In the genomic region with DNA sequence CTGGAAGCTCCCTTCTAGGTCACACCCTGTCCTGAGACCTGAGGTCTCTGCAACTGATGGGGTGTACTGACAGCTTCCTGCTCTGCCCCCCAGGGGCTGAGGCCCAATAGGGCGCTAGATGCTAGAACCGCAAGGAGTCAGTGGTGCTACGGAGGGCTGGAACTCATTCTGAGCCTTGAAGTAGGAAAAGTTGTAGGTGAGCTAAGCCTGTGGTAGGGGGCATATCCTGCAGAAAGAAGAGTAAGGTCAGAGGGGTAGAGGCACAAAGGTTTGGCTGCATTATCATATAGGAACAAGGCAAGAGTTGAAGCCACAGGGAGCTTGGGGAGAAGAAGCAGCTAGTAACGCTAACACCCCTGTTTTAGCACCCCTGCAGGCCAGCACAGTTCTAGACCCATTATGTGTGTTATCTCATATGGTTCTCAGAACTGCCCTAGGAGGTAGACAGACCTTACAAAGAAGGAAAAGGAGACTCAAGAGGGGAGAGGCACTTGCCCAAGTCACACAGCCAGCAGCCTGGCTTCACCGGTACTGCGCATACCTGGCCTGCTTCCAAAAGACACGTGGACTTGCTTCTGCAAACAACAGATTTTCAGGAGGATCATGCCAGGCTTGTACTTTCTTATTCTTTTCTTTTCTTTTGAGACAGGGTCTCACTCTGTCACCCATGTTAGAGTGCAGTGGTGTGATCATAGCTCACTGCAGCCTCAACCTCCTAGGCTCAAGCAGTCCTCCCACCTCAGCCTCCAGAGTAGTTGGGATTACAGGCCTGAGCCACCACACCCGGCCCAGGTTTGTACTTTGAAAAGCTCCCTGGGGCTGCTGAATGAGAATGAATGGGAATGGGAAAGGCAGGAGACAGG, we compare ENCODE assay signal across 10 cellular contexts.
DNase-seq lines count a peak whose midpoint lies in the region; ATAC-seq and TF ChIP-seq lines count a peak whose summit lies in the region.
"Had no signal": no experiment of that assay in that cellular context is flagged by ENCODE, and none has a peak within 500 bp of the region (broad histone marks: within the 10 kb centered on the region; RNA-seq: fewer than 3 reads in every experiment).

No MANE protein-coding gene starts in this region.

- CTCF ChIA-PET in CD4-positive, alpha-beta T cell (lab: Charles Lee), result no interaction called here

- TF ChIP-seq EP300 in sigmoid colon (IDR thresholded peaks at IDR 0.05), result no peak

- no peaks in the 10 kb centered on the region for H3K4me1 Mint-ChIP-seq in activated T-helper 1 cell treated with anti-CD3 and anti-CD28 coated beads, Interleukin-12 subunit alpha, Interleukin-12 subunit beta, Interleukin-2, Interleukin-4 antibody, amounts not matched to agents 30 ng/mL and 10 ng/mL and 1 ng/mL, durations not matched to agents 14 hours and 24 hours and 36 hours (ENCODE audit: low read depth)
- H3K4me1 Mint-ChIP-seq in CD4-positive, alpha-beta T cell (ENCODE audit: low read depth), result no peaks in the 10 kb centered on the region

- intact Hi-C loops in activated T-helper 1 cell treated with anti-CD3 and anti-CD28 coated beads, Interleukin-12 subunit alpha, Interleukin-12 subunit beta, Interleukin-2, Interleukin-4 antibody, amounts not matched to agents 30 ng/mL and 10 ng/mL and 1 ng/mL, durations not matched to agents 14 hours and 24 hours and 36 hours (cut with micrococcal nuclease), result no loop called here
- intact Hi-C loops in left ventricle myocardium inferior (cut with micrococcal nuclease) (no loop called here), sigmoid colon (cut with DNase I) (loop anchor here (5.0 kb wide), 1 partner anchor 76 kb away; no protein-coding TSS in a partner anchor)
- intact Hi-C loops in CD4-positive, alpha-beta T cell (cut with DNase I, micrococcal nuclease), result no loop called here

- no peaks in the 10 kb centered on the region for H3K27me3 ChIP-seq in left ventricle myocardium inferior (ENCODE audit: low read depth)
- H3K27me3 ChIP-seq in sigmoid colon, result no peaks in the 10 kb centered on the region
- H3K27me3 ChIP-seq in CD4-positive, alpha-beta T cell (ENCODE audit: control insufficient read depth, insufficient read depth, low read length), result no peaks in the 10 kb centered on the region

- whole genome bisulfite sequencing in sigmoid colon, 2 donors, result 52 to 78% methylated on average over 8 of the region's 8 CpGs

- TF ChIP-seq POLR2A in sigmoid colon (IDR thresholded peaks at IDR 0.05), result no peak

- no peak for TF ChIP-seq CTCF in left ventricle myocardium inferior (IDR thresholded peaks at IDR 0.05; ENCODE audit: borderline replicate concordance)
- no peak for TF ChIP-seq CTCF in sigmoid colon (IDR thresholded peaks at IDR 0.05)
- no peak for TF ChIP-seq CTCF in CD4-positive, alpha-beta T cell (IDR thresholded peaks at IDR 0.05)

- H3K36me3 Mint-ChIP-seq in activated T-helper 1 cell treated with anti-CD3 and anti-CD28 coated beads, Interleukin-12 subunit alpha, Interleukin-12 subunit beta, Interleukin-2, Interleukin-4 antibody, amounts not matched to agents 30 ng/mL and 10 ng/mL and 1 ng/mL, durations not matched to agents 14 hours and 24 hours and 36 hours (ENCODE audit: low read depth), result no peaks in the 10 kb centered on the region
- H3K36me3 Mint-ChIP-seq in CD4-positive, alpha-beta T cell (ENCODE audit: low read depth), result no peaks in the 10 kb centered on the region

- H3K27me3 Mint-ChIP-seq in activated T-helper 1 cell treated with anti-CD3 and anti-CD28 coated beads, Interleukin-12 subunit alpha, Interleukin-12 subunit beta, Interleukin-2, Interleukin-4 antibody, amounts not matched to agents 30 ng/mL and 10 ng/mL and 1 ng/mL, durations not matched to agents 14 hours and 24 hours and 36 hours (ENCODE audit: insufficient read depth), result peaks cover 23% of the 10 kb centered on the region
- peaks cover 9% of the 10 kb centered on the region for H3K27me3 Mint-ChIP-seq in CD4-positive, alpha-beta T cell

- peak overlapping the region; percentile 45 for H3K27ac Mint-ChIP-seq in activated T-helper 1 cell treated with anti-CD3 and anti-CD28 coated beads, Interleukin-12 subunit alpha, Interleukin-12 subunit beta, Interleukin-2, Interleukin-4 antibody, amounts not matched to agents 30 ng/mL and 10 ng/mL and 1 ng/mL, durations not matched to agents 14 hours and 24 hours and 36 hours
- no peak overlapping the region for H3K27ac Mint-ChIP-seq in CD4-positive, alpha-beta T cell

- H3K36me3 ChIP-seq in left ventricle myocardium inferior (no peaks in the 10 kb centered on the region), sigmoid colon (no peaks in the 10 kb centered on the region)

- peaks cover 6% of the 10 kb centered on the region for H3K9me3 ChIP-seq in left ventricle myocardium inferior (replicated peaks)
- H3K9me3 ChIP-seq in sigmoid colon, result peaks cover 0 to 4% (median 0%) of the 10 kb centered on the region in 4 donors
- no peaks in the 10 kb centered on the region for H3K9me3 ChIP-seq in CD4-positive, alpha-beta T cell (ENCODE audit: control insufficient read depth, low read length)

- peak overlapping the region; percentile 85 for H3K27ac ChIP-seq in left ventricle myocardium inferior (replicated peaks)
- H3K27ac ChIP-seq in sigmoid colon, result peak overlapping the region; percentile 73 to 86 (median 78)
- H3K27ac ChIP-seq in CD4-positive, alpha-beta T cell (ENCODE audit: low read depth, low read length), result no peak overlapping the region

- H3K4me3 Mint-ChIP-seq in activated T-helper 1 cell treated with anti-CD3 and anti-CD28 coated beads, Interleukin-12 subunit alpha, Interleukin-12 subunit beta, Interleukin-2, Interleukin-4 antibody, amounts not matched to agents 30 ng/mL and 10 ng/mL and 1 ng/mL, durations not matched to agents 14 hours and 24 hours and 36 hours, result no peak overlapping the region
- H3K4me3 Mint-ChIP-seq in CD4-positive, alpha-beta T cell, result no peak overlapping the region

- peaks cover 36% of the 10 kb centered on the region for H3K4me1 ChIP-seq in left ventricle myocardium inferior
- peaks cover 0 to 34% (median 31%) of the 10 kb centered on the region in 4 donors for H3K4me1 ChIP-seq in sigmoid colon

- no peak for ATAC-seq in HG03457 (IDR thresholded peaks at IDR 0.05; ENCODE audit: unreplicated experiment)
- no peak for ATAC-seq in CD4-positive, alpha-beta T cell (ENCODE audit: poor library complexity)
- ATAC-seq: GM12878 had no signal

- POLR2A ChIA-PET in CD4-positive, alpha-beta T cell (lab: Charles Lee), result no interaction called here

- DNase-seq in HT-29 (ENCODE audit: low spot score) (peak; percentile 50), left ventricle myocardium inferior (no peak), sigmoid colon (peak; percentile 75), AG08395 (ENCODE audit: low spot score) (no peak)
- DNase-seq in activated T-helper 1 cell treated with anti-CD3 and anti-CD28 coated beads, Interleukin-12 subunit alpha, Interleukin-12 subunit beta, Interleukin-2, Interleukin-4 antibody, amounts not matched to agents 30 ng/mL and 10 ng/mL and 1 ng/mL, durations not matched to agents 14 hours and 24 hours and 36 hours (ENCODE audit: low spot score), result no peak
- no peak for DNase-seq in CD4-positive, alpha-beta T cell
- DNase-seq: activated gamma-delta T cell treated with Interleukin-2 at 50 U/mL for 16 hours, kidney glomerular epithelial cell had no signal

- H3K9me3 Mint-ChIP-seq in activated T-helper 1 cell treated with anti-CD3 and anti-CD28 coated beads, Interleukin-12 subunit alpha, Interleukin-12 subunit beta, Interleukin-2, Interleukin-4 antibody, amounts not matched to agents 30 ng/mL and 10 ng/mL and 1 ng/mL, durations not matched to agents 14 hours and 24 hours and 36 hours, result no peaks in the 10 kb centered on the region
- H3K9me3 Mint-ChIP-seq in CD4-positive, alpha-beta T cell, result no peaks in the 10 kb centered on the region

- no peak overlapping the region for H3K4me3 ChIP-seq in left ventricle myocardium inferior
- H3K4me3 ChIP-seq in sigmoid colon, result no peak overlapping the region
- H3K4me3 ChIP-seq: GM12878 had no signal

Comparison
In these comparisons a context has a peak if more than half of its experiments do, and no peak if none do; other contexts are left out.
1. DNase-seq: peak in HT-29 (single experiment) and sigmoid colon (single experiment); none in activated T-helper 1 cell treated with anti-CD3 and anti-CD28 coated beads, Interleukin-12 subunit alpha, Interleukin-12 subunit beta, Interleukin-2, Interleukin-4 antibody, amounts not matched to agents 30 ng/mL and 10 ng/mL and 1 ng/mL, durations not matched to agents 14 hours and 24 hours and 36 hours (single experiment), left ventricle myocardium inferior (single experiment), AG08395 (single experiment) and CD4-positive, alpha-beta T cell (0 of 10).